Comparison of ENCODE assay signal across 1 cellular context in the genomic region with DNA sequence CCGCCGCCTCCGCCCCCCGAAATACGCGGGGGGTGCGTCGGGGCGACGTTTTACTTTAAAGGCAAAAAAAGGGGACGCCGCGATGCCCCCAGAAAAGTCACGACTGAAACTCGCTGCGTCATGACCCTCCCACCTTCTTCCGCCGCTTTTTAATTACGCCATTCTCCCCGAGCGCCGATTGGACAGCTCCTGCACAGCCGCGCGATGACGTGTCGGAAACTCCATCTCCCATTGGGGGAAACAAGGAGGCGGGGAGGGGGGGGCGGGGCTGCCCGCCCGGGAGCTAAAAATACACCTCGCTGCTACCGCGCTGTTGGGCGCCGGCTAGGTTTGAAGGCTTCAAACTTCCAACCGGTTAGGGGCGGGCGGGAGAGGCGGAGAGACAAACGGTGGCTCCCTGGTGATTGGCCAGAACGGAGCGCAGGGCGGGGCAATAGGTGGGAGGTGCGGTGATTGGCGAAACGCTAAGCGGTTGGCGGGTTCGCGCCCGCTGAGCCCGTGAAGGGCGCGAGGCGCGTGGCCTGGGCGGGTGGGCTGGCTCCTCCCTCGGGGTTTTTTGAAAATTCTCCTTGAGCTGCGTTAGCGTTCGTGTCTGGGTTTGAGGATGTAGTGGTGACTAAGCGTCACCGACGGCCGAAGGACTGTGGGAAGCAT.
TF ChIP-seq lines count a peak whose summit lies in the region.

A gene with protein sequence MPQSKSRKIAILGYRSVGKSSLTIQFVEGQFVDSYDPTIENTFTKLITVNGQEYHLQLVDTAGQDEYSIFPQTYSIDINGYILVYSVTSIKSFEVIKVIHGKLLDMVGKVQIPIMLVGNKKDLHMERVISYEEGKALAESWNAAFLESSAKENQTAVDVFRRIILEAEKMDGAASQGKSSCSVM (minus strand): TSS at position 131 of the 654 bp plus-strand sequence. CDS start 384 bp downstream, outside the sequence.

TF ChIP-seq in HepG2, 621 proteins besides CTCF, POLR2A, EP300 and RAD21 (continued from another document and continues in another):
- TF ChIP-seq REL (CRISPR knock-in tag; conservative IDR thresholded peaks at IDR 0.05) (no peak), CREM (IDR thresholded peaks at IDR 0.05) (peak; percentile 86), CREM (CRISPR knock-in tag; IDR thresholded peaks at IDR 0.05) (peak; percentile 31; the same call in 1 of the 2 replicates), ZNF569 (CRISPR knock-in tag; IDR thresholded peaks at IDR 0.05; ENCODE audit: borderline replicate concordance) (no peak), EED (CRISPR knock-in tag; IDR thresholded peaks at IDR 0.05) (no peak), SPEN (CRISPR knock-in tag; IDR thresholded peaks at IDR 0.05; ENCODE audit: low read depth) (0 out of 2 replicates have a peak, but pooled peaks have one; percentile 3), NFE2L2 (IDR thresholded peaks at IDR 0.05; ENCODE audit: low read length) (peak; percentile 28; the same call in 1 of the 2 replicates), ZFP37 (CRISPR knock-in tag; IDR thresholded peaks at IDR 0.05; ENCODE audit: borderline replicate concordance) (no peak), NFKB2 (CRISPR knock-in tag; IDR thresholded peaks at IDR 0.05; ENCODE audit: borderline replicate concordance) (peak; percentile 74; the same call in 1 of the 2 replicates), CREB1 (IDR thresholded peaks at IDR 0.05) (peak; percentile 95), CREB1 (CRISPR knock-in tag; IDR thresholded peaks at IDR 0.05) (peak; percentile 93), ZBTB38 (CRISPR knock-in tag; IDR thresholded peaks at IDR 0.05) (peak; percentile 84), ZSCAN30 (CRISPR knock-in tag; IDR thresholded peaks at IDR 0.05) (no peak), PLRG1 (conservative IDR thresholded peaks at IDR 0.05) (no peak), RBAK (CRISPR knock-in tag; IDR thresholded peaks at IDR 0.05) (no peak), ZNF550 (CRISPR knock-in tag; IDR thresholded peaks at IDR 0.05; ENCODE audit: borderline replicate concordance) (no peak), SP4 (CRISPR knock-in tag; IDR thresholded peaks at IDR 0.05) (peak; percentile 55), ZNF484 (CRISPR knock-in tag; IDR thresholded peaks at IDR 0.05; ENCODE audit: borderline replicate concordance, low read depth) (no peak), ZBTB7B (CRISPR knock-in tag; IDR thresholded peaks at IDR 0.05) (no peak), ZNF878 (CRISPR knock-in tag; IDR thresholded peaks at IDR 0.05) (no peak), SIN3A (IDR thresholded peaks at IDR 0.05; ENCODE audit: borderline replicate concordance, low read depth, low read length) (no peak; the same call in 1 of the 2 replicates), ELF3 (CRISPR knock-in tag; IDR thresholded peaks at IDR 0.05) (0 out of 2 replicates have a peak, but pooled peaks have one; percentile 26), ZNF224 (CRISPR knock-in tag; IDR thresholded peaks at IDR 0.05) (no peak), KDM5A (IDR thresholded peaks at IDR 0.05; ENCODE audit: borderline replicate concordance, low read length) (peak; percentile 45; the same call in 1 of the 2 replicates), KLF11 (CRISPR knock-in tag; IDR thresholded peaks at IDR 0.05) (no peak), JDP2 (CRISPR knock-in tag; IDR thresholded peaks at IDR 0.05; ENCODE audit: borderline replicate concordance) (no peak), ZNF251 (CRISPR knock-in tag; IDR thresholded peaks at IDR 0.05) (no peak), ZNF329 (CRISPR knock-in tag; IDR thresholded peaks at IDR 0.05; ENCODE audit: low read depth) (no peak), ZNF460 (CRISPR knock-in tag; IDR thresholded peaks at IDR 0.05; ENCODE audit: borderline replicate concordance) (no peak), SKI (IDR thresholded peaks at IDR 0.05; ENCODE audit: partially characterized antibody) (no peak), ZNF530 (CRISPR knock-in tag; IDR thresholded peaks at IDR 0.05; ENCODE audit: low read depth) (no peak), ZNF256 (CRISPR knock-in tag; conservative IDR thresholded peaks at IDR 0.05) (0 out of 2 replicates have a peak, but pooled peaks have one; percentile 29)
- TF ChIP-seq, protein P1, sequence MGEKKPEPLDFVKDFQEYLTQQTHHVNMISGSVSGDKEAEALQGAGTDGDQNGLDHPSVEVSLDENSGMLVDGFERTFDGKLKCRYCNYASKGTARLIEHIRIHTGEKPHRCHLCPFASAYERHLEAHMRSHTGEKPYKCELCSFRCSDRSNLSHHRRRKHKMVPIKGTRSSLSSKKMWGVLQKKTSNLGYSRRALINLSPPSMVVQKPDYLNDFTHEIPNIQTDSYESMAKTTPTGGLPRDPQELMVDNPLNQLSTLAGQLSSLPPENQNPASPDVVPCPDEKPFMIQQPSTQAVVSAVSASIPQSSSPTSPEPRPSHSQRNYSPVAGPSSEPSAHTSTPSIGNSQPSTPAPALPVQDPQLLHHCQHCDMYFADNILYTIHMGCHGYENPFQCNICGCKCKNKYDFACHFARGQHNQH (CRISPR knock-in tag; IDR thresholded peaks at IDR 0.05): no peak
- TF ChIP-seq, protein P2, sequence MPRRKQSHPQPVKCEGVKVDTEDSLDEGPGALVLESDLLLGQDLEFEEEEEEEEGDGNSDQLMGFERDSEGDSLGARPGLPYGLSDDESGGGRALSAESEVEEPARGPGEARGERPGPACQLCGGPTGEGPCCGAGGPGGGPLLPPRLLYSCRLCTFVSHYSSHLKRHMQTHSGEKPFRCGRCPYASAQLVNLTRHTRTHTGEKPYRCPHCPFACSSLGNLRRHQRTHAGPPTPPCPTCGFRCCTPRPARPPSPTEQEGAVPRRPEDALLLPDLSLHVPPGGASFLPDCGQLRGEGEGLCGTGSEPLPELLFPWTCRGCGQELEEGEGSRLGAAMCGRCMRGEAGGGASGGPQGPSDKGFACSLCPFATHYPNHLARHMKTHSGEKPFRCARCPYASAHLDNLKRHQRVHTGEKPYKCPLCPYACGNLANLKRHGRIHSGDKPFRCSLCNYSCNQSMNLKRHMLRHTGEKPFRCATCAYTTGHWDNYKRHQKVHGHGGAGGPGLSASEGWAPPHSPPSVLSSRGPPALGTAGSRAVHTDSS (CRISPR knock-in tag; conservative IDR thresholded peaks at IDR 0.05): no peak
- TF ChIP-seq, protein P3, sequence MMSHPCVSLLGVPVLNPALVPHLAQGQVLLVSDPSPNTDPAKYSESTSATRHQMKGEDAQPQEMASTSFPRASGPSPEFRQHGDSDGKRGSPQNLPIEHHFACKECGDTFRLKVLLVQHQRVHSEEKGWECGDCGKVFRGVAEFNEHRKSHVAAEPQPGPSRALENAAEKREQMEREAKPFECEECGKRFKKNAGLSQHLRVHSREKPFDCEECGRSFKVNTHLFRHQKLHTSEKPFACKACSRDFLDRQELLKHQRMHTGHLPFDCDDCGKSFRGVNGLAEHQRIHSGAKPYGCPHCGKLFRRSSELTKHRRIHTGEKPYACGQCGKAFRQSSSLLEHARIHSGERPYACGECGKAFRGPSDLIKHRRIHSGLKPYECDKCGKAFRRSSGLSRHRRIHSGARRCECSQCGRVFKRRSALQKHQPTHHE (CRISPR knock-in tag; IDR thresholded peaks at IDR 0.05; ENCODE audit: borderline replicate concordance): peak; percentile 32; the same call in 1 of the 2 replicates
- TF ChIP-seq, protein P4, sequence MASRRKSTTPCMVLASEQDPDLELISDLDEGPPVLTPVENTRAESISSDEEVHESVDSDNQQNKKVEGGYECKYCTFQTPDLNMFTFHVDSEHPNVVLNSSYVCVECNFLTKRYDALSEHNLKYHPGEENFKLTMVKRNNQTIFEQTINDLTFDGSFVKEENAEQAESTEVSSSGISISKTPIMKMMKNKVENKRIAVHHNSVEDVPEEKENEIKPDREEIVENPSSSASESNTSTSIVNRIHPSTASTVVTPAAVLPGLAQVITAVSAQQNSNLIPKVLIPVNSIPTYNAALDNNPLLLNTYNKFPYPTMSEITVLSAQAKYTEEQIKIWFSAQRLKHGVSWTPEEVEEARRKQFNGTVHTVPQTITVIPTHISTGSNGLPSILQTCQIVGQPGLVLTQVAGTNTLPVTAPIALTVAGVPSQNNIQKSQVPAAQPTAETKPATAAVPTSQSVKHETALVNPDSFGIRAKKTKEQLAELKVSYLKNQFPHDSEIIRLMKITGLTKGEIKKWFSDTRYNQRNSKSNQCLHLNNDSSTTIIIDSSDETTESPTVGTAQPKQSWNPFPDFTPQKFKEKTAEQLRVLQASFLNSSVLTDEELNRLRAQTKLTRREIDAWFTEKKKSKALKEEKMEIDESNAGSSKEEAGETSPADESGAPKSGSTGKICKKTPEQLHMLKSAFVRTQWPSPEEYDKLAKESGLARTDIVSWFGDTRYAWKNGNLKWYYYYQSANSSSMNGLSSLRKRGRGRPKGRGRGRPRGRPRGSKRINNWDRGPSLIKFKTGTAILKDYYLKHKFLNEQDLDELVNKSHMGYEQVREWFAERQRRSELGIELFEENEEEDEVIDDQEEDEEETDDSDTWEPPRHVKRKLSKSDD (CRISPR knock-in tag; IDR thresholded peaks at IDR 0.05; ENCODE audit: low read depth): 0 out of 2 replicates have a peak, but pooled peaks have one; percentile 32
- TF ChIP-seq, protein P5, sequence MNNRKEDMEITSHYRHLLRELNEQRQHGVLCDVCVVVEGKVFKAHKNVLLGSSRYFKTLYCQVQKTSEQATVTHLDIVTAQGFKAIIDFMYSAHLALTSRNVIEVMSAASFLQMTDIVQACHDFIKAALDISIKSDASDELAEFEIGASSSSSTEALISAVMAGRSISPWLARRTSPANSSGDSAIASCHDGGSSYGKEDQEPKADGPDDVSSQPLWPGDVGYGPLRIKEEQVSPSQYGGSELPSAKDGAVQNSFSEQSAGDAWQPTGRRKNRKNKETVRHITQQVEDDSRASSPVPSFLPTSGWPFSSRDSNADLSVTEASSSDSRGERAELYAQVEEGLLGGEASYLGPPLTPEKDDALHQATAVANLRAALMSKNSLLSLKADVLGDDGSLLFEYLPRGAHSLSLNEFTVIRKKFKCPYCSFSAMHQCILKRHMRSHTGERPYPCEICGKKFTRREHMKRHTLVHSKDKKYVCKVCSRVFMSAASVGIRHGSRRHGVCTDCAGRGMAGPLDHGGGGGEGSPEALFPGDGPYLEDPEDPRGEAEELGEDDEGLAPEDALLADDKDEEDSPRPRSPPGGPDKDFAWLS (CRISPR knock-in tag; IDR thresholded peaks at IDR 0.05; ENCODE audit: borderline replicate concordance): no peak
- TF ChIP-seq, protein P6, sequence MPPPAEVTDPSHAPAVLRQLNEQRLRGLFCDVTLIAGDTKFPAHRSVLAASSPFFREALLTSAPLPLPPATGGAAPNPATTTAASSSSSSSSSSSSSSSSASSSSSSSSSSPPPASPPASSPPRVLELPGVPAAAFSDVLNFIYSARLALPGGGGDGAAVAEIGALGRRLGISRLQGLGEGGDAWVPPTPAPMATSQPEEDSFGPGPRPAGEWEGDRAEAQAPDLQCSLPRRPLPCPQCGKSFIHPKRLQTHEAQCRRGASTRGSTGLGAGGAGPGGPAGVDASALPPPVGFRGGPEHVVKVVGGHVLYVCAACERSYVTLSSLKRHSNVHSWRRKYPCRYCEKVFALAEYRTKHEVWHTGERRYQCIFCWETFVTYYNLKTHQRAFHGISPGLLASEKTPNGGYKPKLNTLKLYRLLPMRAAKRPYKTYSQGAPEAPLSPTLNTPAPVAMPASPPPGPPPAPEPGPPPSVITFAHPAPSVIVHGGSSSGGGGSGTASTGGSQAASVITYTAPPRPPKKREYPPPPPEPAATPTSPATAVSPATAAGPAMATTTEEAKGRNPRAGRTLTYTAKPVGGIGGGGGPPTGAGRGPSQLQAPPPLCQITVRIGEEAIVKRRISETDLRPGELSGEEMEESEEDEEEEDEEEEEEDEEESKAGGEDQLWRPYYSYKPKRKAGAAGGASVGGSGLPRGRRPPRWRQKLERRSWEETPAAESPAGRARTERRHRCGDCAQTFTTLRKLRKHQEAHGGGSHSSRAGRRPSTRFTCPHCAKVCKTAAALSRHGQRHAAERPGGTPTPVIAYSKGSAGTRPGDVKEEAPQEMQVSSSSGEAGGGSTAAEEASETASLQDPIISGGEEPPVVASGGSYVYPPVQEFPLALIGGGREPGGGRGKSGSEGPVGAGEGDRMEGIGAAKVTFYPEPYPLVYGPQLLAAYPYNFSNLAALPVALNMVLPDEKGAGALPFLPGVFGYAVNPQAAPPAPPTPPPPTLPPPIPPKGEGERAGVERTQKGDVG (CRISPR knock-in tag; IDR thresholded peaks at IDR 0.05; ENCODE audit: borderline replicate concordance): peak; percentile 64; the same call in 1 of the 2 replicates
- TF ChIP-seq, protein P7, sequence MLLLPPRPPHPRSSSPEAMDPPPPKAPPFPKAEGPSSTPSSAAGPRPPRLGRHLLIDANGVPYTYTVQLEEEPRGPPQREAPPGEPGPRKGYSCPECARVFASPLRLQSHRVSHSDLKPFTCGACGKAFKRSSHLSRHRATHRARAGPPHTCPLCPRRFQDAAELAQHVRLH (CRISPR knock-in tag; IDR thresholded peaks at IDR 0.05; ENCODE audit: borderline replicate concordance, low read depth): no peak
- TF ChIP-seq, protein P8, sequence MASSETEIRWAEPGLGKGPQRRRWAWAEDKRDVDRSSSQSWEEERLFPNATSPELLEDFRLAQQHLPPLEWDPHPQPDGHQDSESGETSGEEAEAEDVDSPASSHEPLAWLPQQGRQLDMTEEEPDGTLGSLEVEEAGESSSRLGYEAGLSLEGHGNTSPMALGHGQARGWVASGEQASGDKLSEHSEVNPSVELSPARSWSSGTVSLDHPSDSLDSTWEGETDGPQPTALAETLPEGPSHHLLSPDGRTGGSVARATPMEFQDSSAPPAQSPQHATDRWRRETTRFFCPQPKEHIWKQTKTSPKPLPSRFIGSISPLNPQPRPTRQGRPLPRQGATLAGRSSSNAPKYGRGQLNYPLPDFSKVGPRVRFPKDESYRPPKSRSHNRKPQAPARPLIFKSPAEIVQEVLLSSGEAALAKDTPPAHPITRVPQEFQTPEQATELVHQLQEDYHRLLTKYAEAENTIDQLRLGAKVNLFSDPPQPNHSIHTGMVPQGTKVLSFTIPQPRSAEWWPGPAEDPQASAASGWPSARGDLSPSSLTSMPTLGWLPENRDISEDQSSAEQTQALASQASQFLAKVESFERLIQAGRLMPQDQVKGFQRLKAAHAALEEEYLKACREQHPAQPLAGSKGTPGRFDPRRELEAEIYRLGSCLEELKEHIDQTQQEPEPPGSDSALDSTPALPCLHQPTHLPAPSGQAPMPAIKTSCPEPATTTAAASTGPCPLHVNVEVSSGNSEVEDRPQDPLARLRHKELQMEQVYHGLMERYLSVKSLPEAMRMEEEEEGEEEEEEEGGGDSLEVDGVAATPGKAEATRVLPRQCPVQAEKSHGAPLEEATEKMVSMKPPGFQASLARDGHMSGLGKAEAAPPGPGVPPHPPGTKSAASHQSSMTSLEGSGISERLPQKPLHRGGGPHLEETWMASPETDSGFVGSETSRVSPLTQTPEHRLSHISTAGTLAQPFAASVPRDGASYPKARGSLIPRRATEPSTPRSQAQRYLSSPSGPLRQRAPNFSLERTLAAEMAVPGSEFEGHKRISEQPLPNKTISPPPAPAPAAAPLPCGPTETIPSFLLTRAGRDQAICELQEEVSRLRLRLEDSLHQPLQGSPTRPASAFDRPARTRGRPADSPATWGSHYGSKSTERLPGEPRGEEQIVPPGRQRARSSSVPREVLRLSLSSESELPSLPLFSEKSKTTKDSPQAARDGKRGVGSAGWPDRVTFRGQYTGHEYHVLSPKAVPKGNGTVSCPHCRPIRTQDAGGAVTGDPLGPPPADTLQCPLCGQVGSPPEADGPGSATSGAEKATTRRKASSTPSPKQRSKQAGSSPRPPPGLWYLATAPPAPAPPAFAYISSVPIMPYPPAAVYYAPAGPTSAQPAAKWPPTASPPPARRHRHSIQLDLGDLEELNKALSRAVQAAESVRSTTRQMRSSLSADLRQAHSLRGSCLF (CRISPR knock-in tag; IDR thresholded peaks at IDR 0.05; ENCODE audit: borderline replicate concordance): no peak
